In genomic region chr16:51989637-51990230, GRCh38 we compare ENCODE assay signal across 17 cellular contexts.
DNase-seq lines count a peak whose midpoint lies in the region; ATAC-seq, FAIRE-seq and TF ChIP-seq lines count a peak whose summit lies in the region.
"Had no signal": no experiment of that assay in that cellular context is flagged by ENCODE, and none has a peak within 500 bp of the region (broad histone marks: within the 10 kb centered on the region; RNA-seq: fewer than 3 reads in every experiment).

No MANE protein-coding gene starts in this region.

- H3K36me3 ChIP-seq in SJCRH30 (no peaks in the 10 kb centered on the region), keratinocyte (ENCODE audit: control insufficient read depth in 2 of 2, extremely low read depth in 1 of 2, insufficient read depth in 2 of 2, low read length in 2 of 2) (no peaks in the 10 kb centered on the region)
- H3K36me3 ChIP-seq: BLaER1, HAP-1 had no signal

- no peak for ATAC-seq in GM21526 (IDR thresholded peaks at IDR 0.05; ENCODE audit: low FRiP score, unreplicated experiment)
- ATAC-seq: GM12878 had no signal

- H3K27me3 ChIP-seq in SJCRH30: no peaks in the 10 kb centered on the region
- H3K27me3 ChIP-seq in keratinocyte (ENCODE audit: control insufficient read depth, extremely low read depth, insufficient read depth, low read length): no peaks in the 10 kb centered on the region
- H3K27me3 ChIP-seq: BLaER1 had no signal

- no peak overlapping the region for H3K4me3 ChIP-seq in SJCRH30
- no peak overlapping the region for H3K4me3 ChIP-seq in keratinocyte (ENCODE audit: control insufficient read depth in 2 of 3, extremely low read depth in 1 of 3, insufficient read depth in 2 of 3, low read depth in 1 of 3, low read length in 3 of 3)
- H3K4me3 ChIP-seq: BLaER1, GM12878, HAP-1 had no signal

- H2AFZ ChIP-seq in keratinocyte (ENCODE audit: control insufficient read depth, low read length): no peak overlapping the region

- H3K9me1 ChIP-seq in keratinocyte (ENCODE audit: control insufficient read depth, extremely low read depth, insufficient read depth, low read length): no peaks in the 10 kb centered on the region

- no peaks in the 10 kb centered on the region for H4K20me1 ChIP-seq in keratinocyte (ENCODE audit: control insufficient read depth, extremely low read depth, insufficient read depth, low read length)
- H4K20me1 ChIP-seq: BLaER1 had no signal

- H3K27ac ChIP-seq in SJCRH30: no peak overlapping the region
- no peak overlapping the region for H3K27ac ChIP-seq in keratinocyte (ENCODE audit: control insufficient read depth, insufficient read depth, low read length)
- H3K27ac ChIP-seq: 22Rv1, BLaER1 had no signal

- H3K9me3 ChIP-seq in SJCRH30 (replicated peaks) (no peaks in the 10 kb centered on the region), keratinocyte (ENCODE audit: control insufficient read depth, low read depth, low read length) (no peaks in the 10 kb centered on the region)
- H3K9me3 ChIP-seq: BLaER1, Caco-2, HAP-1 had no signal

- no peak overlapping the region for H3K9ac ChIP-seq in keratinocyte (ENCODE audit: control insufficient read depth, extremely low read depth, insufficient read depth, low read length)
- H3K9ac ChIP-seq: BLaER1 had no signal

- H3K4me1 ChIP-seq in SJCRH30 (no peaks in the 10 kb centered on the region), keratinocyte (ENCODE audit: control insufficient read depth, extremely low read depth, insufficient read depth, low read length) (peaks cover 23% of the 10 kb centered on the region)
- H3K4me1 ChIP-seq: BLaER1, Caco-2, HAP-1 had no signal

- H3K4me2 ChIP-seq in keratinocyte (ENCODE audit: control insufficient read depth, extremely low read depth, insufficient read depth, low read depth, low read length): no peak overlapping the region
- H3K4me2 ChIP-seq: BLaER1 had no signal

- no peaks in the 10 kb centered on the region for H3K79me2 ChIP-seq in keratinocyte (ENCODE audit: control insufficient read depth, insufficient read depth, low read length)

- DNase-seq in DMS 273 (lab: John Stamatoyannopoulos, UW; ENCODE audit: unreplicated experiment) (peak; percentile 8), DMS 273 treated with DMSO at 0.1 percent for 48 hours (lab: John Stamatoyannopoulos, UW) (no peak), SJCRH30 (peak; percentile 40 to 66), keratinocyte (ENCODE audit: low read depth, low spot score) (peak; percentile 60), renal cortical epithelial cell (ENCODE audit: low read depth) (peak; percentile 13), NCI-H1417 treated with DMSO at 0.1 percent for 48 hours (lab: John Stamatoyannopoulos, UW) (no peak), NCI-H748 (lab: John Stamatoyannopoulos, UW; ENCODE audit: unreplicated experiment) (no peak)
- DNase-seq: AML-193; Caco-2; CD8-positive, alpha-beta memory T cell had no signal

- TF ChIP-seq CTCF in keratinocyte (optimal IDR thresholded peaks at IDR 0.05 in 1 of 3, IDR thresholded peaks at IDR 0.05 in 1 of 3, conservative IDR thresholded peaks at IDR 0.05 in 1 of 3; ENCODE audit: extremely low read depth in 1 of 3, insufficient read depth in 2 of 3, low read length in 3 of 3): no peak

- dilution Hi-C loops in keratinocyte (cut with MboI; ENCODE audit: extremely low pct_ligation_motif_present, low sequenced_read_pairs): no loop called here

- peak; percentile 94 for FAIRE-seq in keratinocyte (lab: Jason Lieb, UNC)
- FAIRE-seq: GM12878, GM18507, H1 had no signal

Comparison
In these comparisons a context has a peak if more than half of its experiments do, and no peak if none do; other contexts are left out.
1. DNase-seq: peak in DMS 273 (single experiment), SJCRH30 (2 of 2), keratinocyte (single experiment) and renal cortical epithelial cell (single experiment); none in DMS 273 treated with DMSO at 0.1 percent for 48 hours (single experiment), NCI-H1417 treated with DMSO at 0.1 percent for 48 hours (single experiment) and NCI-H748 (single experiment).